In genomic region chr5:133528841-133529240, GRCh38 we compare ENCODE assay signal across 9 cellular contexts.
"Had no signal": no experiment of that assay in that cellular context is flagged by ENCODE, and none has a peak within 500 bp of the region (broad histone marks: within the 10 kb centered on the region; RNA-seq: fewer than 3 reads in every experiment).

No MANE protein-coding gene starts in this region.

- FAIRE-seq: HTR-8/SVneo had no signal

- H3K4me1 ChIP-seq: HAP-1 had no signal

- H3K4me3 Mint-ChIP-seq: HFFc6, IgD-negative memory B cell had no signal

- H3K36me3 Mint-ChIP-seq: IgD-negative memory B cell had no signal

- H3K9me3 ChIP-seq: HAP-1 had no signal

- H3K9me3 Mint-ChIP-seq: HFFc6 had no signal

- H3K4me1 Mint-ChIP-seq: IgD-negative memory B cell had no signal

- H3K9ac ChIP-seq: GM23248 had no signal

- H2AFZ ChIP-seq: GM23248 had no signal

- H3K36me3 ChIP-seq: HAP-1 had no signal

- DNase-seq: GM23248, GOT3, H7, HFFc6, KBM-7 had no signal

- H3K27ac ChIP-seq: GM23248 had no signal

- ATAC-seq: HCT116 had no signal

- H3K4me3 ChIP-seq: GM23248, HAP-1 had no signal

- H3K27ac Mint-ChIP-seq: HFFc6, IgD-negative memory B cell had no signal
